8 cellular contexts compared by ENCODE assay signal in the genomic region with DNA sequence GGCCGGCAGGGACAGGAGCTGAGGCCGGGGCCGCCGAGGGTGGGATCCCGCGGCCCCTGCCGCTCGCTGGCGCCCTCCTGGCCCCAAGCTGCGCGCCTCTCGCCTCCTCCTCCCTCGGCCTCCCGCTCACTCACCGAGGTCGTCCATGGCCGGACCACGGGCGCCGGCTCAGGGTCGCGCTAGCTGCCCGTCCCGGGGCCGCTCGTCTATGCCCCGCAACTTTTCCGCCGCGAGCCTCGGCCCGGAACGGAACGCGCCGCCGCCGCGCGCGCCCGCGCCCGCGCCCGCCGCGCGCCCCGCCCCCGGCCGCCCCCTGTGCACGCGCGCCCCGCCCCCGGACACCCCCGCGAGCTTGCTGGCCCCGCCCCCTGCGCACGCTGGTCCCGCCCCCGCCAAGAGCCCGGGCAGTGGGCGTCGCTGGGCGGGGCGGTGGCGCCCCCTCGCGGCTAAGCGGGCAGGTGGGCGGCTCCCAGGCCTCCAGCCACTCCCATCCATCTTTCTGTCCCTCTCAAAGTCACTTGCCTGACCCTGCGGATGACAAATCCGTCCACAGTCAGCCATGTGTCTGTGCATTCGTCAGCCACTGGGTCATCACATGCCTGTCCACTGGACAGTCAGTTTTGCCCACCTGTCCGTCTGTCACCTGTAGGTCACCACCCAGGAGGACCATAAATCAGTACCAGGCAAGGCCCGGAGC. TPM values are rescaled to one million over a fixed set of nuclear protein-coding genes. Genes with fewer than 3 reads are reported as not detected.
DNase-seq lines count a peak whose midpoint lies in the region; ATAC-seq and TF ChIP-seq lines count a peak whose summit lies in the region.

TSS of gene PXN (minus strand) at position 248 of the 697 bp plus-strand sequence. CDS start at position 147, 101 bp downstream.

- peak; percentile 95 to 96 for ATAC-seq in CD4-positive, CD25-positive, alpha-beta regulatory T cell (ENCODE audit: low read depth in 2 of 2)
- peak; percentile 54 for ATAC-seq in GM19467 (IDR thresholded peaks at IDR 0.05; ENCODE audit: unreplicated experiment)
- peak; percentile 88 to 99 (median 93) for ATAC-seq in natural killer cell

- H3K4me1 ChIP-seq in CD4-positive, CD25-positive, alpha-beta regulatory T cell (ENCODE audit: control insufficient read depth, insufficient read depth, low read length, poor library complexity, severe bottlenecking): peaks cover 45% of the 10 kb centered on the region
- H3K4me1 ChIP-seq in Peyer's patch (peaks cover 0 to 51% (median 3%) of the 10 kb centered on the region in 4 donors), fibroblast of lung (ENCODE audit: control insufficient read depth, extremely low read depth, insufficient read depth, low read length) (peaks cover 11% of the 10 kb centered on the region)

- H3K27ac Mint-ChIP-seq in CD4-positive, CD25-positive, alpha-beta regulatory T cell: peak within 1 kb of the TSS; percentile 89 to 96 (median 92)
- peak within 1 kb of the TSS; percentile 93 to 94 for H3K27ac Mint-ChIP-seq in natural killer cell

- H3K79me2 ChIP-seq in fibroblast of lung (ENCODE audit: control insufficient read depth, insufficient read depth, low read length): peaks cover 49% of the 10 kb centered on the region

- no peaks in the 10 kb centered on the region for H3K27me3 ChIP-seq in CD4-positive, CD25-positive, alpha-beta regulatory T cell (ENCODE audit: control insufficient read depth, insufficient read depth, low read length)
- H3K27me3 ChIP-seq in Peyer's patch: no peaks in the 10 kb centered on the region
- no peaks in the 10 kb centered on the region for H3K27me3 ChIP-seq in fibroblast of lung (ENCODE audit: control insufficient read depth, insufficient read depth, low read length)

- H3K4me1 Mint-ChIP-seq in CD4-positive, CD25-positive, alpha-beta regulatory T cell: peaks cover 14 to 50% (median 38%) of the 10 kb centered on the region in 4 donors
- H3K4me1 Mint-ChIP-seq in natural killer cell: peaks cover 48 to 49% of the 10 kb centered on the region in 2 donors

- H3K4me3 ChIP-seq in CD4-positive, CD25-positive, alpha-beta regulatory T cell (ENCODE audit: low read depth, low read length): peak within 1 kb of the TSS; percentile 81
- H3K4me3 ChIP-seq in Peyer's patch (peak within 1 kb of the TSS; percentile 98 to 100 (median 98)), fibroblast of lung (replicated peaks in 1 of 4; ENCODE audit: control extremely low read depth in 1 of 4, insufficient read depth in 1 of 4, low read depth in 3 of 4, low read length in 4 of 4) (peak within 1 kb of the TSS; percentile 67 to 92 (median 85))

- no peaks in the 10 kb centered on the region for H3K27me3 Mint-ChIP-seq in CD4-positive, CD25-positive, alpha-beta regulatory T cell
- H3K27me3 Mint-ChIP-seq in natural killer cell (ENCODE audit: low read depth in 2 of 2): no peaks in the 10 kb centered on the region

- H3K36me3 Mint-ChIP-seq in CD4-positive, CD25-positive, alpha-beta regulatory T cell: peaks cover 11% of the 10 kb centered on the region
- H3K36me3 Mint-ChIP-seq in natural killer cell: peaks cover 8% of the 10 kb centered on the region

- H3K4me2 ChIP-seq in fibroblast of lung (ENCODE audit: extremely low read depth, insufficient read depth, low read length): peak within 1 kb of the TSS; percentile 99

- peak within 1 kb of the TSS; percentile 77 for H3K9ac ChIP-seq in fibroblast of lung (ENCODE audit: insufficient read depth, low read length)

- peak within 1 kb of the TSS; percentile 92 to 98 (median 97) for H3K4me3 Mint-ChIP-seq in CD4-positive, CD25-positive, alpha-beta regulatory T cell
- H3K4me3 Mint-ChIP-seq in natural killer cell: peak within 1 kb of the TSS; percentile 94

- TF ChIP-seq CTCF in Peyer's patch (IDR thresholded peaks at IDR 0.05): peak; percentile 70 to 92 (median 86)
- TF ChIP-seq CTCF in fibroblast of lung (conservative IDR thresholded peaks at IDR 0.05 in 1 of 2, IDR thresholded peaks at IDR 0.05 in 1 of 2; ENCODE audit: low read depth in 1 of 2, low read length in 2 of 2): peak; percentile 54 to 59
- peak; percentile 65 for TF ChIP-seq CTCF in natural killer cell (IDR thresholded peaks at IDR 0.05)

- peak; percentile 84 to 89 (median 86) for DNase-seq in CD4-positive, CD25-positive, alpha-beta regulatory T cell
- peak; percentile 63 for DNase-seq in HuH-7 (ENCODE audit: low spot score)
- peak; percentile 85 to 94 (median 93) for DNase-seq in Peyer's patch
- DNase-seq in activated T-helper 1 cell treated with anti-CD3 and anti-CD28 coated beads, Interleukin-2, amount 50 U/mL, for 16 hours (ENCODE audit: low read depth in 1 of 2, low spot score in 1 of 2): peak; percentile 88 to 93
- peak; percentile 61 to 80 for DNase-seq in fibroblast of lung (ENCODE audit: low read depth in 2 of 2)
- DNase-seq in natural killer cell: peak; percentile 95
- peak; percentile 85 for DNase-seq in stimulated activated naive CD4-positive, alpha-beta T cell treated with Interleukin-2 at 50 U/mL for 16 hours (lab: John Stamatoyannopoulos, UW)

- peaks cover 0 to 2% (median 0%) of the 10 kb centered on the region in 7 donors for H3K9me3 Mint-ChIP-seq in CD4-positive, CD25-positive, alpha-beta regulatory T cell
- no peaks in the 10 kb centered on the region for H3K9me3 Mint-ChIP-seq in natural killer cell

- TF ChIP-seq POLR2A in Peyer's patch (IDR thresholded peaks at IDR 0.05): peak; percentile 50 to 63

- intact Hi-C loops in natural killer cell (cut with micrococcal nuclease): loop anchor here (1.0 kb wide), 1 partner anchor 37 kb away; no protein-coding TSS in a partner anchor

- H3K36me3 ChIP-seq in CD4-positive, CD25-positive, alpha-beta regulatory T cell (ENCODE audit: control insufficient read depth, insufficient read depth, low read length): no peaks in the 10 kb centered on the region
- H3K36me3 ChIP-seq in Peyer's patch (no peaks in the 10 kb centered on the region), fibroblast of lung (ENCODE audit: control insufficient read depth, insufficient read depth, low read length) (no peaks in the 10 kb centered on the region)

- H4K20me1 ChIP-seq in fibroblast of lung (ENCODE audit: control insufficient read depth, extremely low read depth, insufficient read depth, low read length): no peaks in the 10 kb centered on the region

- H3K27ac ChIP-seq in CD4-positive, CD25-positive, alpha-beta regulatory T cell (ENCODE audit: insufficient read depth, low read length, poor library complexity, severe bottlenecking): peak within 1 kb of the TSS; percentile 72
- H3K27ac ChIP-seq in Peyer's patch: peak within 1 kb of the TSS; percentile 83 to 96 (median 92)
- peak within 1 kb of the TSS; percentile 50 for H3K27ac ChIP-seq in fibroblast of lung (ENCODE audit: insufficient read depth, low read length)

- H3K9me3 ChIP-seq in CD4-positive, CD25-positive, alpha-beta regulatory T cell (ENCODE audit: control insufficient read depth in 2 of 2, low read length in 2 of 2): no peaks in the 10 kb centered on the region
- no peaks in the 10 kb centered on the region for H3K9me3 ChIP-seq in Peyer's patch
- H3K9me3 ChIP-seq in fibroblast of lung (ENCODE audit: control insufficient read depth, insufficient read depth, low read depth, low read length): no peaks in the 10 kb centered on the region

- H2AFZ ChIP-seq in fibroblast of lung (ENCODE audit: low read length): no peak within 1 kb of the TSS

RNA-seq across cellular contexts. Expression of gene PXN, which starts in this region (rescaled TPM):
- total RNA-seq in CD4-positive, CD25-positive, alpha-beta regulatory T cell: 205 TPM
- polyA plus RNA-seq in CD4-positive, CD25-positive, alpha-beta regulatory T cell: 10 to 100 TPM; 64.3 to 89.5 (median 73.5) TPM
- total RNA-seq in Peyer's patch (100 to 1,000 TPM; 138 to 204 (median 177) TPM), fibroblast of lung (9.2 and 21.5 TPM in 2 replicates), natural killer cell (100 to 1,000 TPM; 436 to 504 (median 478) TPM)
- 31.4 and 59.3 TPM in 2 replicates for polyA plus RNA-seq in fibroblast of lung
- polyA plus RNA-seq in fibroblast of lung (2012): 84.4 and 134 TPM in 2 replicates
- polyA minus RNA-seq in fibroblast of lung (ENCODE audit: low replicate concordance): 413 and 630 TPM in 2 replicates

Comparison
In these comparisons a context has a peak if more than half of its experiments do, and no peak if none do; other contexts are left out.
1. Peak in every context shown above with its lines: DNase-seq, ATAC-seq, H3K4me3 ChIP-seq and H3K27ac ChIP-seq.